ENCODE assay signal across 1 cellular context in genomic region chr10:4956088-4956487, GRCh38. TPM values are rescaled to one million over a fixed set of nuclear protein-coding genes. Genes with fewer than 3 reads are reported as not detected.
"Had no signal": no experiment of that assay in that cellular context is flagged by ENCODE, and none has a peak within 500 bp of the region (broad histone marks: within the 10 kb centered on the region; RNA-seq: fewer than 3 reads in every experiment).

No MANE protein-coding gene starts in this region.

RNA-seq across cellular contexts. Expression of gene AKR1C2, which starts 47.6 kb away (rescaled TPM):
- total RNA-seq: H7 had no signal
